In genomic region chr4:2817136-2817535, GRCh38 we compare ENCODE assay signal across 11 cellular contexts. TPM values are rescaled to one million over a fixed set of nuclear protein-coding genes. Genes with fewer than 3 reads are reported as not detected.
A peak's percentile ranks its signal among the peaks of the same experiment; 100 is the strongest.
DNase-seq lines count a peak whose midpoint lies in the region; ATAC-seq, FAIRE-seq and TF ChIP-seq lines count a peak whose summit lies in the region.
"Had no signal": no experiment of that assay in that cellular context is flagged by ENCODE, and none has a peak within 500 bp of the region (broad histone marks: within the 10 kb centered on the region; RNA-seq: fewer than 3 reads in every experiment).

No MANE protein-coding gene starts in this region.

- H3K36me3 ChIP-seq in OCI-LY3 (replicated peaks; ENCODE audit: low read depth, low read length) (peaks cover 3% of the 10 kb centered on the region), H1 (ENCODE audit: control insufficient read depth in 2 of 4, insufficient read depth in 4 of 4, low read length in 3 of 4) (peaks cover 0 to 6% (median 1%) of the 10 kb centered on the region in 4 experiments; a peak in 1 of 8 replicates)
- H3K36me3 ChIP-seq: thoracic aorta had no signal

- TF ChIP-seq POLR2A in H1 (IDR thresholded peaks at IDR 0.05; ENCODE audit: control extremely low read depth in 1 of 2, low read depth in 2 of 2, low read length in 2 of 2), result no peak

- no peak overlapping the region for H3K56ac ChIP-seq in H1 (replicated peaks; ENCODE audit: insufficient read length, low read depth, low read length)

- H3K4me1 ChIP-seq in OCI-LY3 (ENCODE audit: low read length) (peaks cover 21% of the 10 kb centered on the region), H1 (replicated peaks in 1 of 4; ENCODE audit: control insufficient read depth in 3 of 4, insufficient read depth in 4 of 4, low read length in 3 of 4) (peaks cover 0 to 16% (median 10%) of the 10 kb centered on the region in 4 experiments; a peak in 5 of 7 replicates)

- no peak for ATAC-seq in activated T-cell treated with anti-CD3 and anti-CD28 coated beads, Interleukin-2, amount 50 U/mL, for 4 hours
- ATAC-seq in stimulated activated effector memory CD8-positive, alpha-beta T cell treated with anti-CD3 and anti-CD28 coated beads, Interleukin-12 subunit alpha, Interleukin-12 subunit beta, amount 100 ng/mL, for 72 hours, result no peak
- ATAC-seq: Panc1 had no signal

- H2BK15ac ChIP-seq in H1 (ENCODE audit: low read length), result peak overlapping the region; percentile 72; the same call in 1 of the 2 replicates

- H3K4me2 ChIP-seq in OCI-LY3 (ENCODE audit: low read length) (peak overlapping the region; percentile 75), H1 (ENCODE audit: insufficient read depth in 1 of 2, low read depth in 2 of 2, low read length in 2 of 2) (peak overlapping the region in 1 of 2 experiments; percentile 64; a peak in 1 of 4 replicates)

- no peak overlapping the region for H3K4ac ChIP-seq in H1 (replicated peaks; ENCODE audit: insufficient read length, low read depth, low read length)

- no peaks in the 10 kb centered on the region for H3K27me3 Mint-ChIP-seq in activated T-cell treated with anti-CD3 and anti-CD28 coated beads, Interleukin-2, amount 50 U/mL, for 4 hours (ENCODE audit: low read depth)

- H4K20me1 ChIP-seq in OCI-LY3 (ENCODE audit: insufficient read depth, low read length), result peaks cover 15% of the 10 kb centered on the region
- peaks cover 0 to 9% of the 10 kb centered on the region in 2 experiments for H4K20me1 ChIP-seq in H1 (replicated peaks in 1 of 2; ENCODE audit: control insufficient read depth in 1 of 2, insufficient read depth in 2 of 2, low read length in 2 of 2)

- no peak overlapping the region for H3K9ac ChIP-seq in OCI-LY3 (ENCODE audit: low read length)
- H3K9ac ChIP-seq in H1 (replicated peaks in 1 of 4; ENCODE audit: extremely low read depth in 1 of 4, low read depth in 3 of 4, low read length in 3 of 4), result no peak overlapping the region

- peaks cover 63% of the 10 kb centered on the region for H3K79me2 ChIP-seq in OCI-LY3 (ENCODE audit: low read length)
- peaks cover 0 to 9% of the 10 kb centered on the region in 2 experiments; a peak in 1 of 4 replicates for H3K79me2 ChIP-seq in H1 (ENCODE audit: control insufficient read depth in 1 of 2, insufficient read depth in 2 of 2, low read length in 2 of 2)

- TF ChIP-seq EP300 in H1 (IDR thresholded peaks at IDR 0.05; ENCODE audit: borderline replicate concordance in 1 of 2, low read depth in 2 of 2, low read length in 2 of 2), result no peak

- H3K27ac ChIP-seq in OCI-LY3 (ENCODE audit: low read length) (no peak overlapping the region), H1 (ENCODE audit: low read depth, low read length) (no peak overlapping the region)
- H3K27ac ChIP-seq: thoracic aorta had no signal

- peaks cover 58% of the 10 kb centered on the region for H3K4me1 Mint-ChIP-seq in activated T-cell treated with anti-CD3 and anti-CD28 coated beads, Interleukin-2, amount 50 U/mL, for 4 hours (ENCODE audit: low read depth)
- H3K4me1 Mint-ChIP-seq in stimulated activated effector memory CD8-positive, alpha-beta T cell treated with anti-CD3 and anti-CD28 coated beads, Interleukin-12 subunit alpha, Interleukin-12 subunit beta, amount 100 ng/mL, for 72 hours, result peaks cover 66% of the 10 kb centered on the region

- DNase-seq in activated T-cell treated with anti-CD3 and anti-CD28 coated beads, Interleukin-2, amount 50 U/mL, for 4 hours, result no peak
- no peak for DNase-seq in activated T-cell treated with anti-CD3 and anti-CD28 coated beads, Interleukin-2, amount 50 U/mL, for 48 hours
- no peak for DNase-seq in H1 (ENCODE audit: low read depth in 1 of 2, low spot score in 2 of 2)
- no peak for DNase-seq in stimulated activated effector memory CD8-positive, alpha-beta T cell treated with anti-CD3 and anti-CD28 coated beads, Interleukin-12 subunit alpha, Interleukin-12 subunit beta, amount 100 ng/mL, for 72 hours (ENCODE audit: low spot score in 2 of 2)
- DNase-seq in inferior parietal cortex (ENCODE audit: extremely low spot score), result no peak
- DNase-seq in amniotic stem cell (lab: John Stamatoyannopoulos, UW), result no peak
- no peak for DNase-seq in putamen (ENCODE audit: low spot score)
- DNase-seq: activated gamma-delta T cell had no signal

- no peak for FAIRE-seq in H1 (lab: Jason Lieb, UNC)

- H2AK5ac ChIP-seq in H1 (ENCODE audit: low read depth, low read length), result no peak overlapping the region

- peaks cover 11% of the 10 kb centered on the region for H3K79me1 ChIP-seq in H1 (ENCODE audit: low read depth, low read length)

- H3K9me3 Mint-ChIP-seq in activated T-cell treated with anti-CD3 and anti-CD28 coated beads, Interleukin-2, amount 50 U/mL, for 4 hours, result no peaks in the 10 kb centered on the region
- no peaks in the 10 kb centered on the region for H3K9me3 Mint-ChIP-seq in stimulated activated effector memory CD8-positive, alpha-beta T cell treated with anti-CD3 and anti-CD28 coated beads, Interleukin-12 subunit alpha, Interleukin-12 subunit beta, amount 100 ng/mL, for 72 hours

- H2BK120ac ChIP-seq in H1 (replicated peaks; ENCODE audit: low read depth, low read length), result peak overlapping the region; percentile 15

- peaks cover 16% of the 10 kb centered on the region for H3K36me3 Mint-ChIP-seq in activated T-cell treated with anti-CD3 and anti-CD28 coated beads, Interleukin-2, amount 50 U/mL, for 4 hours (ENCODE audit: insufficient read depth)
- H3K36me3 Mint-ChIP-seq in stimulated activated effector memory CD8-positive, alpha-beta T cell treated with anti-CD3 and anti-CD28 coated beads, Interleukin-12 subunit alpha, Interleukin-12 subunit beta, amount 100 ng/mL, for 72 hours, result peaks cover 55% of the 10 kb centered on the region

- POLR2A ChIA-PET in H1 (lab: Charles Lee; ENCODE audit: partially characterized antibody), result interaction anchor here (1.1 to 6.0 kb wide), 6 partner anchors 13 to 69 kb away, joined by 3 to 75 read pairs (median 26); partner anchors contain the start of gene TNIP2

- peak overlapping the region; percentile 51 for H3K18ac ChIP-seq in H1 (ENCODE audit: extremely low read depth, low read length)

- H2AFZ ChIP-seq in OCI-LY3 (ENCODE audit: low read depth, low read length) (no peak overlapping the region), H1 (ENCODE audit: low read length) (no peak overlapping the region)

- TF ChIP-seq CTCF in OCI-LY3 (IDR thresholded peaks at IDR 0.05; ENCODE audit: low read depth, low read length), result no peak
- no peak for TF ChIP-seq CTCF in H1 (IDR thresholded peaks at IDR 0.05; ENCODE audit: control extremely low read depth in 1 of 3, insufficient read depth in 1 of 3, low read depth in 1 of 3, low read length in 3 of 3)

- H3K27me3 ChIP-seq in OCI-LY3 (ENCODE audit: low read depth, low read length), result no peaks in the 10 kb centered on the region
- H3K27me3 ChIP-seq in H1 (replicated peaks in 1 of 4; ENCODE audit: control insufficient read depth in 3 of 4, extremely low read depth in 1 of 4, insufficient read depth in 3 of 4, low read length in 3 of 4), result peaks cover 0 to 7% (median 0%) of the 10 kb centered on the region in 4 experiments; a peak in 2 of 7 replicates

- no peak overlapping the region for H3K14ac ChIP-seq in H1 (ENCODE audit: insufficient read length)

- H3K9me3 ChIP-seq in OCI-LY3 (ENCODE audit: insufficient read depth, low read length) (no peaks in the 10 kb centered on the region), H1 (ENCODE audit: insufficient read depth in 2 of 2, low read depth in 1 of 2, low read length in 1 of 2) (no peaks in the 10 kb centered on the region)
- H3K9me3 ChIP-seq: thoracic aorta had no signal

- no peak overlapping the region; the same call in 1 of the 2 replicates for H4K8ac ChIP-seq in H1 (ENCODE audit: extremely low read depth, insufficient read depth, low read length)

- no peak overlapping the region for H3K23ac ChIP-seq in H1 (ENCODE audit: insufficient read length)

- peak overlapping the region; percentile 88 for H4K91ac ChIP-seq in H1 (replicated peaks; ENCODE audit: insufficient read length, low read length)

- peak overlapping the region; percentile 91 for H3K27ac Mint-ChIP-seq in stimulated activated effector memory CD8-positive, alpha-beta T cell treated with anti-CD3 and anti-CD28 coated beads, Interleukin-12 subunit alpha, Interleukin-12 subunit beta, amount 100 ng/mL, for 72 hours

- 97% methylated on average over 4 of the region's 4 CpGs; no CpG with 5 or more reads in 1 of the 2 experiments for WGBS in H1 (ENCODE audit: extremely low coverage in 1 of 2, insufficient coverage in 1 of 2, insufficient read length in 1 of 2, insufficient replicate concordance in 2 of 2, low coverage in 1 of 2, low lambda C conversion rate in 2 of 2, missing lambda C conversion rate in 1 of 2), 2 experiments

- H3K4me3 Mint-ChIP-seq in activated T-cell treated with anti-CD3 and anti-CD28 coated beads, Interleukin-2, amount 50 U/mL, for 4 hours, result peak overlapping the region; percentile 82
- H3K4me3 Mint-ChIP-seq in stimulated activated effector memory CD8-positive, alpha-beta T cell treated with anti-CD3 and anti-CD28 coated beads, Interleukin-12 subunit alpha, Interleukin-12 subunit beta, amount 100 ng/mL, for 72 hours, result peak overlapping the region; percentile 80

- 0 out of 2 replicates have a peak overlapping the region, but pooled peaks have one; percentile 61 for H2BK20ac ChIP-seq in H1 (ENCODE audit: low read length)

- no peak overlapping the region for H3K4me3 ChIP-seq in OCI-LY3 (ENCODE audit: low read length)
- no peak overlapping the region for H3K4me3 ChIP-seq in H1 (ENCODE audit: extremely low read depth in 1 of 4, insufficient read depth in 2 of 4, low read depth in 3 of 4, low read length in 4 of 4)

- peak overlapping the region; percentile 60; the same call in 1 of the 2 replicates for H2BK12ac ChIP-seq in H1 (ENCODE audit: low read depth, low read length)

- no peak overlapping the region for H4K5ac ChIP-seq in H1 (ENCODE audit: insufficient read length, low read depth, low read length)

- H2BK5ac ChIP-seq in H1 (ENCODE audit: low read depth, low read length), result no peak overlapping the region

- TF ChIP-seq RAD21 in H1 (IDR thresholded peaks at IDR 0.05 in 1 of 2, conservative IDR thresholded peaks at IDR 0.05 in 1 of 2; ENCODE audit: low read depth in 2 of 2, low read length in 2 of 2), result no peak

- peaks cover 3% of the 10 kb centered on the region; the same call in 1 of the 2 replicates for H3K23me2 ChIP-seq in H1 (ENCODE audit: low read depth, low read length)

- CTCF ChIA-PET in H1 (lab: Charles Lee; ENCODE audit: partially characterized antibody), result interaction anchor here (1.5 to 2.4 kb wide), 3 partner anchors 13 to 113 kb away, joined by 4 to 6 read pairs (median 4); no protein-coding TSS in a partner anchor

RNA-seq across cellular contexts. Expression of gene SH3BP2, which starts 24.3 kb away (rescaled TPM):
- total RNA-seq in activated T-cell treated with anti-CD3 and anti-CD28 coated beads, Interleukin-2, amount 50 U/mL, for 4 hours, result 10 to 100 TPM; 72.2 to 77.9 (median 76.7) TPM
- 31.4 and 32.4 TPM in 2 replicates for total RNA-seq in H1 (2021; fragmentation: NEBNext Ultra II Directional; extraction: Animal tissue kit (Norgen Biotek cat#: 25700))
- polyA plus RNA-seq in H1 (2011; rRNA removed), result 27.4 and 45.8 TPM in 2 replicates
- 29.6 TPM for polyA plus RNA-seq in H1 (2011; cell fraction: cytosol; rRNA removed)
- 119 TPM for polyA plus RNA-seq in H1 (2011; cell fraction: nucleus; rRNA removed)
- polyA plus RNA-seq in H1 (2012, experiment 1 of 2), result 18.2 to 28.4 TPM (median 24.8 TPM) in 4 replicates
- polyA plus RNA-seq in H1 (2012, experiment 2 of 2), result 13.6 TPM
- polyA plus RNA-seq in H1 (2013, experiment 1 of 2), result 19.6 TPM
- 18.1 TPM for polyA plus RNA-seq in H1 (2013, experiment 2 of 2)
- 52.4 and 64.8 TPM in 2 replicates for polyA minus RNA-seq in H1 (2011; rRNA and poly(A)+ RNA removed)
- polyA minus RNA-seq in H1 (2011; cell fraction: cytosol; rRNA and poly(A)+ RNA removed), result 25.8 TPM
- polyA minus RNA-seq in H1 (2011; cell fraction: nucleus; rRNA and poly(A)+ RNA removed), result 51.1 TPM

RNA-seq across cellular contexts. Expression of gene ADD1, which starts 26.5 kb away (rescaled TPM):
- total RNA-seq in activated T-cell treated with anti-CD3 and anti-CD28 coated beads, Interleukin-2, amount 50 U/mL, for 4 hours, result 100 to 1,000 TPM; 147 to 175 (median 153) TPM
- 132 and 143 TPM in 2 replicates for total RNA-seq in H1 (2021; fragmentation: NEBNext Ultra II Directional; extraction: Animal tissue kit (Norgen Biotek cat#: 25700))
- 113 and 219 TPM in 2 replicates for polyA plus RNA-seq in H1 (2011; rRNA removed)
- polyA plus RNA-seq in H1 (2011; cell fraction: cytosol; rRNA removed), result 94.0 TPM
- polyA plus RNA-seq in H1 (2011; cell fraction: nucleus; rRNA removed), result 253 TPM
- polyA plus RNA-seq in H1 (2012, experiment 1 of 2), result 98.4 to 131 TPM (median 126 TPM) in 4 replicates
- polyA plus RNA-seq in H1 (2012, experiment 2 of 2), result 79.3 TPM
- 150 TPM for polyA plus RNA-seq in H1 (2013, experiment 1 of 2)
- 143 TPM for polyA plus RNA-seq in H1 (2013, experiment 2 of 2)
- 76.5 and 77.9 TPM in 2 replicates for polyA minus RNA-seq in H1 (2011; rRNA and poly(A)+ RNA removed)
- 51.5 TPM for polyA minus RNA-seq in H1 (2011; cell fraction: cytosol; rRNA and poly(A)+ RNA removed)
- polyA minus RNA-seq in H1 (2011; cell fraction: nucleus; rRNA and poly(A)+ RNA removed), result 72.5 TPM
